In genomic region chr6:47489995-47490394, GRCh38 we compare ENCODE assay signal across 23 cellular contexts. TPM values are rescaled to one million over a fixed set of nuclear protein-coding genes. Genes with fewer than 3 reads are reported as not detected.
DNase-seq lines count a peak whose midpoint lies in the region; ATAC-seq, FAIRE-seq and TF ChIP-seq lines count a peak whose summit lies in the region.
"Had no signal": no experiment of that assay in that cellular context is flagged by ENCODE, and none has a peak within 500 bp of the region (broad histone marks: within the 10 kb centered on the region; RNA-seq: fewer than 3 reads in every experiment).

No MANE protein-coding gene starts in this region.

- TF ChIP-seq CTCF in HepG2 (CRISPR knock-in tag; IDR thresholded peaks at IDR 0.05) (no peak), right lobe of liver (IDR thresholded peaks at IDR 0.05) (no peak), WTC11 (IDR thresholded peaks at IDR 0.05) (no peak)

- no peak overlapping the region for H3K4me3 Mint-ChIP-seq in WTC11
- H3K4me3 Mint-ChIP-seq: CD4-positive, alpha-beta T cell; HFFc6 had no signal

- intact Hi-C loops in HepG2 (cut with micrococcal nuclease; ENCODE audit: unreplicated experiment) (no loop called here), right lobe of liver (cut with DNase I) (no loop called here)

- H3K4me1 Mint-ChIP-seq in WTC11 = peaks cover 59% of the 10 kb centered on the region

- H3K79me1 ChIP-seq in trophoblast cell (ENCODE audit: low read length) = no peaks in the 10 kb centered on the region

- H3K9ac ChIP-seq in HepG2 (ENCODE audit: insufficient read depth, low read depth, low read length) (no peak overlapping the region), trophoblast cell (ENCODE audit: low read length) (no peak overlapping the region)

- no peak overlapping the region for H4K12ac ChIP-seq in trophoblast cell (ENCODE audit: low read depth, low read length)

- CTCF ChIA-PET in HepG2 (lab: Yijun Ruan, JAX; ENCODE audit: low intra/inter-chr PET ratio, low total read pairs) (no interaction called here), WTC11 (lab: Charles Lee) (no interaction called here)

- no peak overlapping the region for H2AK5ac ChIP-seq in trophoblast cell (ENCODE audit: low read length)

- no peak overlapping the region for H2BK12ac ChIP-seq in trophoblast cell (ENCODE audit: low read length)

- TF ChIP-seq RAD21 in HepG2 (CRISPR knock-in tag; IDR thresholded peaks at IDR 0.05) = no peak

- no peak overlapping the region for H3K23ac ChIP-seq in trophoblast cell (ENCODE audit: low read length)

- TF ChIP-seq EP300 in HepG2 (IDR thresholded peaks at IDR 0.05; ENCODE audit: low read depth in 2 of 2, low read length in 2 of 2) (no peak), HepG2 (CRISPR knock-in tag; IDR thresholded peaks at IDR 0.05; ENCODE audit: borderline replicate concordance) (no peak)

- H3K9me3 ChIP-seq in HepG2 (ENCODE audit: low read length) = no peaks in the 10 kb centered on the region
- no peaks in the 10 kb centered on the region for H3K9me3 ChIP-seq in right lobe of liver
- H3K9me3 ChIP-seq in trophoblast cell (ENCODE audit: insufficient read depth, low read depth, low read length) = no peaks in the 10 kb centered on the region
- H3K9me3 ChIP-seq: A549 had no signal

- H3K4me2 ChIP-seq in HepG2 (ENCODE audit: low read depth, low read length) (no peak overlapping the region), trophoblast cell (ENCODE audit: low read length) (no peak overlapping the region)
- H3K4me2 ChIP-seq: A549 had no signal

- H3K4me3 ChIP-seq in HepG2 (replicated peaks in 1 of 3; ENCODE audit: insufficient read depth in 1 of 3, low read depth in 2 of 3, low read length in 3 of 3) (no peak overlapping the region), right lobe of liver (no peak overlapping the region), trophoblast cell (ENCODE audit: low read depth, low read length) (no peak overlapping the region)
- H3K4me3 ChIP-seq: A549 had no signal

- in situ Hi-C loops in HepG2 (cut with HindIII; ENCODE audit: extremely low pct_ligation_motif_present, low pct_unique_long_range_greater_than_20kb) (no loop called here), KBM-7 (cut with MboI; ENCODE audit: low pct_unique_long_range_greater_than_20kb, low sequenced_read_pairs) (no loop called here)

- no peaks in the 10 kb centered on the region for H3K27me3 Mint-ChIP-seq in WTC11 (ENCODE audit: low read depth)
- H3K27me3 Mint-ChIP-seq: CD4-positive, alpha-beta T cell had no signal

- H3K27ac Mint-ChIP-seq in WTC11 = peak overlapping the region; percentile 5; the same call in 1 of the 2 replicates
- H3K27ac Mint-ChIP-seq: CD4-positive, alpha-beta T cell; HFFc6 had no signal

- WGBS in HepG2 (ENCODE audit: low lambda C conversion rate) = 92% methylated on average over 2 of the region's 2 CpGs
- 73% methylated on average over 2 of the region's 2 CpGs for WGBS in right lobe of liver (ENCODE audit: insufficient coverage, low coverage, low lambda C conversion rate, missing lambda C conversion rate)
- no CpG with 5 or more reads among the region's 2 CpGs for WGBS in trophoblast cell (ENCODE audit: extremely low coverage, insufficient coverage, insufficient read length)

- H3K4ac ChIP-seq in trophoblast cell (ENCODE audit: low read depth, low read length) = peak overlapping the region; percentile 95

- H3K36me3 Mint-ChIP-seq in WTC11 = peaks cover 2% of the 10 kb centered on the region; the same call in 1 of the 2 replicates

- H2BK5ac ChIP-seq in trophoblast cell (ENCODE audit: low read depth, low read length, poor library complexity) = no peak overlapping the region

- POLR2A ChIA-PET in HepG2 (lab: Yijun Ruan, JAX) = interaction anchor here (1.9 kb wide), 1 partner anchor 12 kb away, joined by 6 read pairs; the partner anchor contains the start of gene CD2AP
- POLR2A ChIA-PET in WTC11 (lab: Charles Lee) = interaction anchor here (0.7 kb wide), 1 partner anchor 14 kb away, joined by 8 read pairs; no protein-coding TSS in a partner anchor

- H3K4me1 ChIP-seq in HepG2 (ENCODE audit: insufficient read depth, low read length) (peaks cover 35% of the 10 kb centered on the region), right lobe of liver (no peaks in the 10 kb centered on the region), trophoblast cell (ENCODE audit: control insufficient read depth in 1 of 2, insufficient read depth in 2 of 2, low read length in 2 of 2) (no peaks in the 10 kb centered on the region)

- H3K79me2 ChIP-seq in HepG2 (ENCODE audit: insufficient read depth, low read length) = peaks cover 96% of the 10 kb centered on the region
- H3K79me2 ChIP-seq in trophoblast cell (ENCODE audit: control insufficient read depth, insufficient read depth, low read length, poor library complexity) = peaks cover 8% of the 10 kb centered on the region

- H3K14ac ChIP-seq in trophoblast cell (ENCODE audit: low read length) = no peak overlapping the region

- BruUV-seq in HepG2 (replicated peaks; lab: Mats Ljungman, UMichigan) = no TSS peak

- H3K27ac ChIP-seq in HepG2 (ENCODE audit: extremely low read length, insufficient read depth, low read length) = no peak overlapping the region
- H3K27ac ChIP-seq in right lobe of liver = no peak overlapping the region
- no peak overlapping the region for H3K27ac ChIP-seq in trophoblast cell (ENCODE audit: low read depth, low read length)
- H3K27ac ChIP-seq: 22Rv1, A549, C4-2B, HL-60 had no signal

- H3K27me3 ChIP-seq in HepG2 (ENCODE audit: control insufficient read depth in 1 of 2, insufficient read depth in 2 of 2, low read length in 2 of 2) (no peaks in the 10 kb centered on the region), right lobe of liver (no peaks in the 10 kb centered on the region), trophoblast cell (ENCODE audit: insufficient read depth, low read length) (no peaks in the 10 kb centered on the region)

- FAIRE-seq in HepG2 (lab: Jason Lieb, UNC) = no peak
- FAIRE-seq: A549, GM19239, H54 had no signal

- peaks cover 53% of the 10 kb centered on the region for H4K20me1 ChIP-seq in HepG2 (ENCODE audit: insufficient read depth, low read length)

- no peaks in the 10 kb centered on the region for H3K9me3 Mint-ChIP-seq in WTC11
- H3K9me3 Mint-ChIP-seq: CD4-positive, alpha-beta T cell; HFFc6 had no signal

- no peak overlapping the region for H4K91ac ChIP-seq in trophoblast cell (ENCODE audit: low read depth, low read length)

- no peak for TF ChIP-seq POLR2A in HepG2 (IDR thresholded peaks at IDR 0.05; ENCODE audit: insufficient read depth in 1 of 2, low read depth in 2 of 2, low read length in 2 of 2)
- no peak for TF ChIP-seq POLR2A in right lobe of liver (IDR thresholded peaks at IDR 0.05)

- ATAC-seq in HepG2 (no peak), right lobe of liver (no peak), WTC11 (peak; percentile 45)
- ATAC-seq: A549 had no signal

- DNase-seq in HepG2 (ENCODE audit: low spot score) = no peak
- DNase-seq in right lobe of liver = no peak
- no peak for DNase-seq in WTC11 (ENCODE audit: low spot score)
- DNase-seq in trophoblast cell = no peak
- no peak for DNase-seq in kidney tubule cell (ENCODE audit: low spot score)
- DNase-seq in activated T-cell treated with anti-CD3 and anti-CD28 coated beads, Interleukin-2, amount 50 U/mL, for 1 hour = no peak
- DNase-seq in KBM-7 = no peak
- DNase-seq: AML-193; Caco-2; CD4-positive, alpha-beta T cell; DMS153; DMS79; GDM1; HCEC 1CT; HFFc6; IMR-90; KG1 had no signal

- no peak overlapping the region for H2BK120ac ChIP-seq in trophoblast cell (ENCODE audit: insufficient read depth, low read length, poor library complexity)

- H2AFZ ChIP-seq in HepG2 (ENCODE audit: low read length) (no peak overlapping the region), trophoblast cell (ENCODE audit: insufficient read depth, low read length, poor library complexity) (no peak overlapping the region)

- H3K36me3 ChIP-seq in HepG2 (replicated peaks in 1 of 2; ENCODE audit: control insufficient read depth in 1 of 2, insufficient read depth in 2 of 2, low read length in 2 of 2) (no peaks in the 10 kb centered on the region), right lobe of liver (peaks cover 0 to 2% (median 0%) of the 10 kb centered on the region in 4 donors), trophoblast cell (ENCODE audit: control insufficient read depth in 1 of 2, insufficient read depth in 2 of 2, low read length in 2 of 2) (no peaks in the 10 kb centered on the region)

- H4K8ac ChIP-seq in trophoblast cell (ENCODE audit: low read depth, low read length) = no peak overlapping the region

- H3K18ac ChIP-seq in trophoblast cell (ENCODE audit: low read length) = no peak overlapping the region

TF ChIP-seq in HepG2, 621 proteins besides CTCF, POLR2A, EP300 and RAD21 (continues in another document):
- no peak for TF ChIP-seq SIX4 (CRISPR knock-in tag; IDR thresholded peaks at IDR 0.05)
- TF ChIP-seq NFE2L2 (IDR thresholded peaks at IDR 0.05; ENCODE audit: low read length) = no peak

TF ChIP-seq in WTC11, 78 proteins besides CTCF, POLR2A, EP300 and RAD21:
- peak; percentile 96 for TF ChIP-seq ZNF121 (CRISPR knock-in tag; IDR thresholded peaks at IDR 0.05)
- TF ChIP-seq ETV6 (CRISPR knock-in tag; IDR thresholded peaks at IDR 0.05) = no peak
TF ChIP-seq in WTC11: peak in this region for 1.

RNA-seq across cellular contexts. Expression of gene CD2AP, which starts 12.4 kb away (rescaled TPM):
- total RNA-seq in HepG2 (2016; rRNA removed; fragmentation: Illumina TruSeq; extraction: Trizol) = 31.9 and 40.1 TPM in 2 replicates
- total RNA-seq in HepG2 (2016; cell fraction: cytosol; rRNA removed; fragmentation: Illumina TruSeq; extraction: Trizol; ENCODE audit: low read depth) = 12.4 and 19.0 TPM in 2 replicates
- total RNA-seq in HepG2 (2016; cell fraction: insoluble cytoplasmic fraction; rRNA removed; fragmentation: Illumina TruSeq; extraction: Trizol) = 30.7 and 38.4 TPM in 2 replicates
- total RNA-seq in HepG2 (2016; cell fraction: membrane; rRNA removed; fragmentation: Illumina TruSeq; extraction: Trizol) = 12.4 and 12.6 TPM in 2 replicates
- total RNA-seq in HepG2 (2016; cell fraction: nucleus; rRNA removed; fragmentation: Illumina TruSeq; extraction: Trizol) = 42.9 and 47.2 TPM in 2 replicates
- 6.0 and 8.6 TPM in 2 replicates for polyA plus RNA-seq in HepG2 (2011; rRNA removed)
- 2.4 and 4.1 TPM in 2 replicates for polyA plus RNA-seq in HepG2 (2011; cell fraction: cytosol; rRNA removed)
- 5.8 and 8.0 TPM in 2 replicates for polyA plus RNA-seq in HepG2 (2011; cell fraction: nucleus; rRNA removed)
- polyA plus RNA-seq in HepG2 (2012) = 20.4 and 25.9 TPM in 2 replicates
- polyA plus RNA-seq in HepG2 (2016; cell fraction: cytosol; fragmentation: Illumina TruSeq; extraction: Trizol; ENCODE audit: low read depth) = 1.0 and 1.1 TPM in 2 replicates
- polyA plus RNA-seq in HepG2 (2016; cell fraction: insoluble cytoplasmic fraction; fragmentation: Illumina TruSeq; extraction: Trizol; ENCODE audit: low read depth) = 41.6 and 46.6 TPM in 2 replicates
- polyA plus RNA-seq in HepG2 (2016; cell fraction: membrane; fragmentation: Illumina TruSeq; extraction: Trizol; ENCODE audit: low read depth) = 5.3 and 5.7 TPM in 2 replicates
- 31.0 and 34.8 TPM in 2 replicates for polyA plus RNA-seq in HepG2 (2016; cell fraction: nucleus; fragmentation: Illumina TruSeq; extraction: Trizol; ENCODE audit: insufficient read depth, low read depth)
- polyA minus RNA-seq in HepG2 (2011; rRNA and poly(A)+ RNA removed; ENCODE audit: low replicate concordance) = 1.9 and 2.4 TPM in 2 replicates
- polyA minus RNA-seq in HepG2 (2011; cell fraction: cytosol; rRNA and poly(A)+ RNA removed) = 9.9 and 10.5 TPM in 2 replicates
- polyA minus RNA-seq in HepG2 (2011; cell fraction: nucleus; rRNA and poly(A)+ RNA removed) = 84.8 and 85.6 TPM in 2 replicates
- total RNA-seq in right lobe of liver = 10 to 100 TPM; 12.0 to 24.8 (median 15.1) TPM
- 62.3 to 77.0 TPM (median 62.3 TPM) in 3 replicates for total RNA-seq in WTC11 (2021)
- polyA plus RNA-seq in trophoblast cell (2013) = 26.6 and 27.1 TPM in 2 replicates

Comparison
In these comparisons a context has a peak if more than half of its experiments do, and no peak if none do; other contexts are left out.
1. Of the 50 proteins assayed by ChIP-seq in both HepG2 and WTC11: peak only in HepG2: none; only in WTC11: none; in both: ZNF121; in neither: 49.